9 cellular contexts compared by ENCODE assay signal in genomic region chr14:78414172-78414571, GRCh38.
"Had no signal": no experiment of that assay in that cellular context is flagged by ENCODE, and none has a peak within 500 bp of the region (broad histone marks: within the 10 kb centered on the region; RNA-seq: fewer than 3 reads in every experiment).

No MANE protein-coding gene starts in this region.

- FAIRE-seq: K562 had no signal

- H3K9me3 ChIP-seq: HAP-1 had no signal

- H2AFZ ChIP-seq: GM23248 had no signal

- DNase-seq: GM23248, GOT3, H7, HFFc6, IMR-90 had no signal

- H3K4me1 ChIP-seq: HAP-1 had no signal

- H3K36me3 ChIP-seq: HAP-1 had no signal

- H3K9ac ChIP-seq: GM23248 had no signal

- ATAC-seq: HCT116, K562 had no signal

- H3K4me3 ChIP-seq: GM23248, HAP-1, K562 had no signal

- H3K27ac ChIP-seq: GM23248, HL-60 had no signal
